In the genomic region with DNA sequence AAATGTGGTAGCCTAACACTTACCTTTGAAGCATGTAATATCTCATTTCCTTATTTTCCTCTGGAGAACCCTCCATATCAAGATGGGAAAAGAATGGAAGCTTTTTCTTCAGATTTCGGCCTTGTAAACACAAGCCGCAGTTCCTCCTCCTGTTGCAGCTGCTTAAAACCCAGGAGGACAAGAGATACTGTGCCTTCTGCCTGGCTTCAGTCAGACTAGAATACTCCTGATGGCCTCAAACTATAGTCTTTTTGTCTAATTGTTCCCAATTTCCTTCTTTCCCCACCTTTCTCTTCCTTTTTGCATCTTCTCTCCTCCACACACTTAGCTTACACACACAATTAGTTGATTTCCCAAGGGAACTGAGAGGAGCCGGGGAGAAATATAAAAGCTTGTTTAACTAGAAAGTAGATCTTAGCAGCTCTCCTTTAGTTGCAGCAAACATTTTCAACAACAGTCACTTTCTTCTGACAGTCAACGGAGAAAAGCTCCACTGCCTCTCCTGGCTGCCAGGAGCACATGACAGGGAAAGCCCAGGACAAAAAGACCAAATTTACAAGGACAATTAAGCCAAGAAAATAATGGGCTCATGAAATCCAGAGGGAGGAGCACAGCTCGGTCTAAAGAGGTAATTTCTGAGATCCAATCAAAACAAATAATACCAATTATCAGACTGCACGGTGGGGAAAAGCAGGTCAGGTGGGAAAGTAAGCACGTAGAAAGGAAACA, we compare ENCODE assay signal across 10 cellular contexts.
DNase-seq lines count a peak whose midpoint lies in the region; ATAC-seq and TF ChIP-seq lines count a peak whose summit lies in the region.
"Had no signal": no experiment of that assay in that cellular context is flagged by ENCODE, and none has a peak within 500 bp of the region (broad histone marks: within the 10 kb centered on the region; RNA-seq: fewer than 3 reads in every experiment).

No MANE protein-coding gene starts in this region.

- H2BK15ac ChIP-seq in mesenchymal stem cell (ENCODE audit: low read depth, poor library complexity, severe bottlenecking) = no peak overlapping the region

- TF ChIP-seq POLR2A in heart left ventricle (IDR thresholded peaks at IDR 0.05) = no peak

- WGBS in heart left ventricle, 4 donors = 35 to 49% (median 37%) methylated on average over 7 of the region's 7 CpGs
- WGBS in mesenchymal stem cell = 70% methylated on average over 7 of the region's 7 CpGs

- H4K91ac ChIP-seq in mesenchymal stem cell (ENCODE audit: low read length) = no peak overlapping the region

- no peak overlapping the region for H4K8ac ChIP-seq in mesenchymal stem cell (ENCODE audit: low read length)

- H3K4ac ChIP-seq in mesenchymal stem cell (ENCODE audit: low read depth in 1 of 2, low read length in 2 of 2) = no peak overlapping the region

- H3K4me3 Mint-ChIP-seq in effector memory CD8-positive, alpha-beta T cell = no peak overlapping the region

- ATAC-seq in heart left ventricle (peak in 3 of 4 donors; percentile 18 to 41 (median 38)), Right ventricle myocardium inferior (no peak), GM21447 (IDR thresholded peaks at IDR 0.05; ENCODE audit: unreplicated experiment) (no peak)
- no peak for ATAC-seq in effector memory CD8-positive, alpha-beta T cell (replicated peaks)

- peak overlapping the region; percentile 58 for H3K9ac ChIP-seq in mesenchymal stem cell (ENCODE audit: low read length)

- H2BK120ac ChIP-seq in mesenchymal stem cell (ENCODE audit: low read depth, low read length) = no peak overlapping the region

- no peak overlapping the region for H3K4me2 ChIP-seq in mesenchymal stem cell (ENCODE audit: low read length, poor library complexity, severe bottlenecking)

- H3K9me3 Mint-ChIP-seq in effector memory CD8-positive, alpha-beta T cell = no peaks in the 10 kb centered on the region

- peak overlapping the region; percentile 32 for H2AK5ac ChIP-seq in mesenchymal stem cell (ENCODE audit: low read length, severe bottlenecking)

- intact Hi-C loops in heart left ventricle (cut with DNase I) = no loop called here
- intact Hi-C loops in Right ventricle myocardium inferior (cut with DNase I) = loop anchor here (2.0 kb wide), 1 partner anchor 59 kb away; no protein-coding TSS in a partner anchor

- H3K36me3 Mint-ChIP-seq in effector memory CD8-positive, alpha-beta T cell (ENCODE audit: insufficient read depth) = peaks cover 5% of the 10 kb centered on the region

- H3K27ac ChIP-seq in heart left ventricle = peak overlapping the region in 8 of 12 donors; percentile 4 to 55 (median 50)
- peak overlapping the region; percentile 49 for H3K27ac ChIP-seq in mesenchymal stem cell (ENCODE audit: low read length, poor library complexity, severe bottlenecking)
- H3K27ac ChIP-seq: SJSA1 had no signal

- H3K4me3 ChIP-seq in heart left ventricle (peak overlapping the region in 7 of 12 donors; percentile 1 to 20 (median 12)), choroid plexus epithelial cell (ENCODE audit: low read depth, low read length) (no peak overlapping the region), mesenchymal stem cell (ENCODE audit: insufficient read depth in 1 of 2, low read depth in 1 of 2, low read length in 2 of 2) (peak overlapping the region in 1 of 2 experiments; percentile 20)
- H3K4me3 ChIP-seq: SJSA1 had no signal

- H3K36me3 ChIP-seq in heart left ventricle (peaks cover 0 to 10% (median 0%) of the 10 kb centered on the region in 9 donors), mesenchymal stem cell (ENCODE audit: control insufficient read depth in 1 of 2, insufficient read depth in 2 of 2, low read depth in 1 of 2, low read length in 2 of 2) (peaks cover 1 to 8% of the 10 kb centered on the region in 2 experiments)
- H3K36me3 ChIP-seq: SJSA1 had no signal

- H3K27me3 Mint-ChIP-seq in effector memory CD8-positive, alpha-beta T cell = no peaks in the 10 kb centered on the region

- H3K79me1 ChIP-seq in mesenchymal stem cell (replicated peaks; ENCODE audit: low read length, poor library complexity, severe bottlenecking) = peaks cover 18% of the 10 kb centered on the region

- H3K27me3 ChIP-seq in heart left ventricle (no peaks in the 10 kb centered on the region), mesenchymal stem cell (ENCODE audit: control insufficient read depth in 1 of 2, insufficient read depth in 1 of 2, low read length in 2 of 2) (no peaks in the 10 kb centered on the region)
- H3K27me3 ChIP-seq: SJSA1 had no signal

- TF ChIP-seq CTCF in heart left ventricle (IDR thresholded peaks at IDR 0.05) = no peak
- TF ChIP-seq CTCF in choroid plexus epithelial cell (conservative IDR thresholded peaks at IDR 0.05; ENCODE audit: low read depth, low read length) = peak; percentile 10

- H2BK12ac ChIP-seq in mesenchymal stem cell (ENCODE audit: low read length in 2 of 2) = no peak overlapping the region

- no peaks in the 10 kb centered on the region for H3K9me3 ChIP-seq in heart left ventricle
- no peaks in the 10 kb centered on the region for H3K9me3 ChIP-seq in mesenchymal stem cell (ENCODE audit: control insufficient read depth, low read length)
- H3K9me3 ChIP-seq: SJSA1 had no signal

- H2BK5ac ChIP-seq in mesenchymal stem cell (ENCODE audit: low read depth, low read length, poor library complexity, severe bottlenecking) = no peak overlapping the region

- peak overlapping the region; percentile 60 to 62 for H3K18ac ChIP-seq in mesenchymal stem cell (ENCODE audit: low read depth in 1 of 2, low read length in 2 of 2)

- DNase-seq in heart left ventricle (no peak), Right ventricle myocardium inferior (ENCODE audit: missing footprints) (no peak), choroid plexus epithelial cell (ENCODE audit: low read depth) (peak; percentile 51), mesenchymal stem cell (peak; percentile 35), MV-4-11 (lab: John Stamatoyannopoulos, UW) (no peak)
- no peak for DNase-seq in NK-92 treated with Interleukin-12 subunit alpha and Interleukin-12 subunit beta, amount 100 ng/mL, for 24 hours (lab: John Stamatoyannopoulos, UW)
- DNase-seq in effector memory CD8-positive, alpha-beta T cell = no peak
- DNase-seq: activated CD8-positive, alpha-beta memory T cell treated with anti-CD3 and anti-CD28 coated beads, Interleukin-2, amount 50 U/mL, for 4 hours had no signal

- H3K4me1 ChIP-seq in heart left ventricle (peaks cover 3 to 34% (median 19%) of the 10 kb centered on the region in 12 donors), mesenchymal stem cell (ENCODE audit: control insufficient read depth, insufficient read depth, low read depth, low read length) (peaks cover 4% of the 10 kb centered on the region)

- H3K27ac Mint-ChIP-seq in effector memory CD8-positive, alpha-beta T cell = no peak overlapping the region

- no peak overlapping the region for H3K14ac ChIP-seq in mesenchymal stem cell (ENCODE audit: low read length in 2 of 2)

- H3K23ac ChIP-seq in mesenchymal stem cell (ENCODE audit: low read length in 2 of 2) = no peak overlapping the region

- peaks cover 0 to 8% of the 10 kb centered on the region in 2 donors for H3K4me1 Mint-ChIP-seq in effector memory CD8-positive, alpha-beta T cell (ENCODE audit: low read depth in 2 of 2)

- H2AFZ ChIP-seq in mesenchymal stem cell (ENCODE audit: low read depth, low read length) = no peak overlapping the region

Comparison
In these comparisons a context has a peak if more than half of its experiments do, and no peak if none do; other contexts are left out.
1. ATAC-seq: peak in heart left ventricle (3 of 4); none in Right ventricle myocardium inferior (single experiment), GM21447 (single experiment) and effector memory CD8-positive, alpha-beta T cell (single experiment).
2. DNase-seq: peak in choroid plexus epithelial cell (single experiment) and mesenchymal stem cell (single experiment); none in heart left ventricle (0 of 5), Right ventricle myocardium inferior (single experiment), MV-4-11 (single experiment), NK-92 treated with Interleukin-12 subunit alpha and Interleukin-12 subunit beta, amount 100 ng/mL, for 24 hours (single experiment) and effector memory CD8-positive, alpha-beta T cell (0 of 3).